8 cellular contexts compared by ENCODE assay signal in genomic region chr13:76886005-76886291, GRCh38. TPM values are rescaled to one million over a fixed set of nuclear protein-coding genes. Genes with fewer than 3 reads are reported as not detected.
A peak's percentile ranks its signal among the peaks of the same experiment; 100 is the strongest.
DNase-seq lines count a peak whose midpoint lies in the region; ATAC-seq and TF ChIP-seq lines count a peak whose summit lies in the region.

No MANE protein-coding gene starts in this region.

- H3K36me3 Mint-ChIP-seq in natural killer cell, result no peaks in the 10 kb centered on the region

- H3K4me1 ChIP-seq in HUES48 (ENCODE audit: control insufficient read depth, insufficient read depth, low read length), result peaks cover 7% of the 10 kb centered on the region; the same call in 1 of the 2 replicates

- no peak overlapping the region for H3K27ac Mint-ChIP-seq in natural killer cell

- no peaks in the 10 kb centered on the region for H3K9me3 Mint-ChIP-seq in natural killer cell

- no peak overlapping the region for H3K27ac ChIP-seq in HUES48 (ENCODE audit: low read depth, low read length)

- H3K9ac ChIP-seq in HUES48 (ENCODE audit: low read depth, low read length), result no peak overlapping the region

- H3K27me3 ChIP-seq in HUES48 (ENCODE audit: control insufficient read depth, insufficient read depth, low read length), result peaks cover 68% of the 10 kb centered on the region

- peak overlapping the region; percentile 65 for H3K4me3 ChIP-seq in HUES48 (ENCODE audit: low read depth, low read length)
- H3K4me3 ChIP-seq in choroid plexus epithelial cell (ENCODE audit: low read depth, low read length), result peak overlapping the region; percentile 77

- intact Hi-C loops in natural killer cell (cut with micrococcal nuclease), result loop anchor here (2.0 kb wide), 1 partner anchor 105 kb away; no protein-coding TSS in a partner anchor

- H3K9me3 ChIP-seq in HUES48 (ENCODE audit: control insufficient read depth, insufficient read depth, low read length), result no peaks in the 10 kb centered on the region

- peak overlapping the region; percentile 65 for H3K4me3 Mint-ChIP-seq in natural killer cell

- no peak for TF ChIP-seq CTCF in choroid plexus epithelial cell (conservative IDR thresholded peaks at IDR 0.05; ENCODE audit: low read depth, low read length)
- no peak for TF ChIP-seq CTCF in natural killer cell (IDR thresholded peaks at IDR 0.05)

- ATAC-seq in GM18502 (IDR thresholded peaks at IDR 0.05; ENCODE audit: poor library complexity, unreplicated experiment) (peak; percentile 28), natural killer cell (peak in 1 of 3 donors; percentile 25), GM21717 (IDR thresholded peaks at IDR 0.05; ENCODE audit: unreplicated experiment) (no peak)

- no peaks in the 10 kb centered on the region for H3K36me3 ChIP-seq in HUES48 (ENCODE audit: control insufficient read depth, insufficient read depth, low read length)

- peaks cover 52 to 58% of the 10 kb centered on the region in 2 donors for H3K27me3 Mint-ChIP-seq in natural killer cell (ENCODE audit: low read depth in 2 of 2)

- H3K4me1 Mint-ChIP-seq in natural killer cell, result peaks cover 9 to 19% of the 10 kb centered on the region in 2 donors

- DNase-seq in choroid plexus epithelial cell (ENCODE audit: low read depth) (no peak), natural killer cell (no peak), NCI-H146 treated with DMSO at 0.1 percent for 48 hours (lab: John Stamatoyannopoulos, UW; ENCODE audit: unreplicated experiment) (no peak), OCI-M2 (lab: John Stamatoyannopoulos, UW; ENCODE audit: unreplicated experiment) (no peak), NCI-H526 treated with DMSO at 0.1 percent for 48 hours (lab: John Stamatoyannopoulos, UW) (no peak)

RNA-seq across cellular contexts. Expression of gene KCTD12, which starts 0.3 kb away (rescaled TPM):
- 1 to 10 TPM; 2.4 to 6.0 (median 4.8) TPM for total RNA-seq in natural killer cell
